ENCODE assay signal across 21 cellular contexts in the genomic region with DNA sequence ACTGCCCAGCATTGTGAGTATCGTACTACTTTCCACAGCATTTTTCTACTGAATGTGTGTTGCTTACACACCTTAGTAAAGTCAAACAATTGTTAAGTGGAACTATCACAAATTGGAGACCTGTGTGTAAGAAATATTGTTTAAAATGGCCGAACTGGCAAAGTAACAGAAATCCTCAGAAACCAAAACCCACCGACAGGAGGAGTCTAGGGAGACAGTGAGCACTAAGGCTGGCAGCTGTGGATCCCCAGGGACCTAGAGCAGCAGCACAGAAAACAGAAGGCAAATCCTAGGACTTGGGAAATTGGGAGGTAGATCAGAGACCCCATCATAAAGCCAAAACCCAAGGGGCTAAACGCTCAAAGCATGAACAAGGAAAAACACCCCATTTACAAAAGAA.
A peak's percentile ranks its signal among the peaks of the same experiment; 100 is the strongest.
DNase-seq lines count a peak whose midpoint lies in the region; ATAC-seq and TF ChIP-seq lines count a peak whose summit lies in the region.
"Had no signal": no experiment of that assay in that cellular context is flagged by ENCODE, and none has a peak within 500 bp of the region (broad histone marks: within the 10 kb centered on the region; RNA-seq: fewer than 3 reads in every experiment).

No MANE protein-coding gene starts in this region.

- no peak overlapping the region for H2BK5ac ChIP-seq in H9 (ENCODE audit: insufficient read length, low read length)

- no peaks in the 10 kb centered on the region for H3K79me1 ChIP-seq in H9 (ENCODE audit: insufficient read depth, low read depth, low read length, poor library complexity, severe bottlenecking)

- H4K8ac ChIP-seq in H9 (replicated peaks; ENCODE audit: insufficient read length, low read depth, low read length): no peak overlapping the region

- H3K27me3 Mint-ChIP-seq in H9 (ENCODE audit: low read depth): no peaks in the 10 kb centered on the region
- H3K27me3 Mint-ChIP-seq: stimulated activated naive CD8-positive, alpha-beta T cell treated with anti-CD3 and anti-CD28 coated beads, Interleukin-15, Interleukin-2, amounts not matched to agents 100 ng/mL and 50 ng/mL, for 24 hours had no signal

- H4K5ac ChIP-seq in H9 (ENCODE audit: insufficient read length, low read depth, low read length): no peak overlapping the region

- no peaks in the 10 kb centered on the region for H3K4me1 ChIP-seq in H9 (ENCODE audit: insufficient read depth, low read length)
- H3K4me1 ChIP-seq in Panc1 (ENCODE audit: control insufficient read depth, insufficient read depth, low read length): no peaks in the 10 kb centered on the region
- peaks cover 11% of the 10 kb centered on the region for H3K4me1 ChIP-seq in osteoblast (ENCODE audit: insufficient read depth, low read length)
- peaks cover 0 to 3% (median 1%) of the 10 kb centered on the region in 4 donors for H3K4me1 ChIP-seq in upper lobe of left lung
- peaks cover 0 to 6% (median 0%) of the 10 kb centered on the region in 4 donors for H3K4me1 ChIP-seq in Peyer's patch

- POLR2A ChIA-PET in Panc1 (lab: Charles Lee): no interaction called here

- in situ Hi-C loops in Panc1 (cut with HindIII; ENCODE audit: low pct_unique_long_range_greater_than_20kb, low sequenced_read_pairs): no loop called here

- TF ChIP-seq CTCF in H9 (conservative IDR thresholded peaks at IDR 0.05): peak; percentile 64
- TF ChIP-seq CTCF in Panc1 (IDR thresholded peaks at IDR 0.05): peak; percentile 14
- peak; percentile 17 for TF ChIP-seq CTCF in fibroblast of pulmonary artery (IDR thresholded peaks at IDR 0.05; ENCODE audit: low read length, missing control alignments)
- TF ChIP-seq CTCF in osteoblast (IDR thresholded peaks at IDR 0.05; ENCODE audit: extremely low read depth, low read depth, low read length): peak; percentile 32
- TF ChIP-seq CTCF in omental fat pad (IDR thresholded peaks at IDR 0.05): no peak
- TF ChIP-seq CTCF in upper lobe of left lung (IDR thresholded peaks at IDR 0.05): no peak
- TF ChIP-seq CTCF in Peyer's patch (IDR thresholded peaks at IDR 0.05): no peak

- H2BK15ac ChIP-seq in H9 (ENCODE audit: low read depth, low read length): no peak overlapping the region

- DNase-seq in H9 (peak; percentile 49), Panc1 (ENCODE audit: low read depth, low spot score) (no peak), fibroblast of pulmonary artery (ENCODE audit: low read depth) (peak; percentile 35), osteoblast (ENCODE audit: insufficient read length, low spot score, missing footprints) (no peak), omental fat pad (ENCODE audit: low spot score) (no peak), upper lobe of left lung (no peak), Peyer's patch (no peak)
- DNase-seq: activated CD4-positive, alpha-beta T cell treated with anti-CD3 and anti-CD28 coated beads, Interleukin-2, amount 50 U/mL, for 1 hour; dorsolateral prefrontal cortex; kidney glomerular epithelial cell; NCI-H1694; NCI-H524 treated with DMSO at 0.1 percent for 48 hours; RPMI8226 had no signal

- H3K36me3 ChIP-seq in Panc1 (ENCODE audit: control insufficient read depth, insufficient read depth, low read length): no peaks in the 10 kb centered on the region
- no peaks in the 10 kb centered on the region for H3K36me3 ChIP-seq in osteoblast (ENCODE audit: insufficient read depth, low read length)
- no peaks in the 10 kb centered on the region for H3K36me3 ChIP-seq in upper lobe of left lung
- no peaks in the 10 kb centered on the region for H3K36me3 ChIP-seq in Peyer's patch
- H3K36me3 ChIP-seq: gastroesophageal sphincter had no signal

- H3K9me3 ChIP-seq in H9 (ENCODE audit: control insufficient read depth, low read depth, low read length): no peaks in the 10 kb centered on the region
- H3K9me3 ChIP-seq in Panc1 (ENCODE audit: control insufficient read depth, insufficient read depth, low read depth, low read length): no peaks in the 10 kb centered on the region
- no peaks in the 10 kb centered on the region for H3K9me3 ChIP-seq in osteoblast (ENCODE audit: low read depth, low read length)
- no peaks in the 10 kb centered on the region for H3K9me3 ChIP-seq in upper lobe of left lung
- H3K9me3 ChIP-seq in Peyer's patch: no peaks in the 10 kb centered on the region
- H3K9me3 ChIP-seq: gastroesophageal sphincter had no signal

- no peak overlapping the region for H3K27ac ChIP-seq in H9 (ENCODE audit: insufficient read length, low read depth, low read length)
- H3K27ac ChIP-seq in Panc1 (ENCODE audit: low read length): no peak overlapping the region
- H3K27ac ChIP-seq in osteoblast (ENCODE audit: low read depth, low read length): peak overlapping the region; percentile 29
- H3K27ac ChIP-seq in upper lobe of left lung: no peak overlapping the region
- H3K27ac ChIP-seq in Peyer's patch: no peak overlapping the region
- H3K27ac ChIP-seq: gastroesophageal sphincter, KMS-11 had no signal

- no TSS peak for BruUV-seq in Panc1 (replicated peaks; lab: Mats Ljungman, UMichigan)

- H3K27ac Mint-ChIP-seq in H9: peak overlapping the region in 1 of 3 experiments; percentile 4; a peak in 1 of 7 replicates
- H3K27ac Mint-ChIP-seq: activated T-helper 1 cell treated with anti-CD3 and anti-CD28 coated beads, Interleukin-12 subunit alpha, Interleukin-12 subunit beta, Interleukin-2, Interleukin-4 antibody, amounts not matched to agents 30 ng/mL and 10 ng/mL and 1 ng/mL, durations not matched to agents 14 hours and 24 hours and 36 hours; CD14-positive monocyte; stimulated activated naive CD8-positive, alpha-beta T cell treated with anti-CD3 and anti-CD28 coated beads, Interleukin-15, Interleukin-2, amounts not matched to agents 100 ng/mL and 50 ng/mL, for 24 hours; T-helper 2 cell treated with Interferon-gamma antibody and Interleukin-4, amounts not matched to agents 5 μg/mL and 100 μg/mL, for 36 hours had no signal

- H3K14ac ChIP-seq in H9 (ENCODE audit: insufficient read depth, low read length): no peak overlapping the region

- no peak overlapping the region for H3K4me3 Mint-ChIP-seq in H9
- H3K4me3 Mint-ChIP-seq: activated T-helper 1 cell treated with anti-CD3 and anti-CD28 coated beads, Interleukin-12 subunit alpha, Interleukin-12 subunit beta, Interleukin-2, Interleukin-4 antibody, amounts not matched to agents 30 ng/mL and 10 ng/mL and 1 ng/mL, durations not matched to agents 14 hours and 24 hours and 36 hours; CD14-positive monocyte; stimulated activated naive CD8-positive, alpha-beta T cell treated with anti-CD3 and anti-CD28 coated beads, Interleukin-15, Interleukin-2, amounts not matched to agents 100 ng/mL and 50 ng/mL, for 24 hours; T-helper 2 cell treated with Interferon-gamma antibody and Interleukin-4, amounts not matched to agents 5 μg/mL and 100 μg/mL, for 36 hours had no signal

- no peaks in the 10 kb centered on the region for H3K79me2 ChIP-seq in H9 (ENCODE audit: insufficient read depth, low read length)
- H3K79me2 ChIP-seq in osteoblast (ENCODE audit: insufficient read depth, low read length): no peaks in the 10 kb centered on the region

- H4K20me1 ChIP-seq in H9 (ENCODE audit: control insufficient read depth, insufficient read depth, insufficient read length) (no peaks in the 10 kb centered on the region), osteoblast (ENCODE audit: insufficient read depth, low read length) (no peaks in the 10 kb centered on the region)

- intact Hi-C loops in Panc1 (cut with micrococcal nuclease; ENCODE audit: unreplicated experiment): no loop called here

- H3K4ac ChIP-seq in H9 (ENCODE audit: low read depth, low read length): no peak overlapping the region

- H2BK20ac ChIP-seq in H9 (ENCODE audit: low read depth, low read length, poor library complexity, severe bottlenecking): no peak overlapping the region

- ATAC-seq in Panc1 (no peak), omental fat pad (ENCODE audit: low FRiP score) (no peak), upper lobe of left lung (ENCODE audit: low FRiP score in 2 of 2) (no peak), HG03025 (IDR thresholded peaks at IDR 0.05; ENCODE audit: low FRiP score, unreplicated experiment) (no peak)
- ATAC-seq: gastroesophageal sphincter, sciatic nerve had no signal

- no peak overlapping the region for H3K9ac ChIP-seq in H9 (ENCODE audit: extremely low read depth, insufficient read length, low read length)
- H3K9ac ChIP-seq: KMS-11 had no signal

- H3T11ph ChIP-seq in H9 (ENCODE audit: low read length): no peak overlapping the region

- H2BK12ac ChIP-seq in H9 (ENCODE audit: insufficient read length, low read depth, low read length): no peak overlapping the region

- no peaks in the 10 kb centered on the region for H3K9me3 Mint-ChIP-seq in H9
- H3K9me3 Mint-ChIP-seq: activated T-helper 1 cell treated with anti-CD3 and anti-CD28 coated beads, Interleukin-12 subunit alpha, Interleukin-12 subunit beta, Interleukin-2, Interleukin-4 antibody, amounts not matched to agents 30 ng/mL and 10 ng/mL and 1 ng/mL, durations not matched to agents 14 hours and 24 hours and 36 hours; stimulated activated naive CD8-positive, alpha-beta T cell treated with anti-CD3 and anti-CD28 coated beads, Interleukin-15, Interleukin-2, amounts not matched to agents 100 ng/mL and 50 ng/mL, for 24 hours; T-helper 2 cell treated with Interferon-gamma antibody and Interleukin-4, amounts not matched to agents 5 μg/mL and 100 μg/mL, for 36 hours had no signal

- H3K23me2 ChIP-seq in H9 (ENCODE audit: insufficient read length, low read depth, low read length, poor library complexity, severe bottlenecking): no peaks in the 10 kb centered on the region

- no peak overlapping the region for H3K56ac ChIP-seq in H9 (ENCODE audit: insufficient read length, low read depth, low read length)

- H3K4me2 ChIP-seq in H9 (ENCODE audit: insufficient read depth, insufficient read length, low read length) (no peak overlapping the region), osteoblast (ENCODE audit: insufficient read depth, low read length) (peak overlapping the region; percentile 47)
- H3K4me2 ChIP-seq: KMS-11 had no signal

- CTCF ChIA-PET in Panc1 (lab: Charles Lee): no interaction called here

- no peak overlapping the region for H4K91ac ChIP-seq in H9 (ENCODE audit: insufficient read length, low read depth, low read length)

- H3K23ac ChIP-seq in H9 (ENCODE audit: insufficient read length, low read depth, low read length): no peak overlapping the region

- WGBS in H9 (ENCODE audit: extremely low coverage, insufficient read length, low lambda C conversion rate): no CpG with 5 or more reads among the region's 4 CpGs
- WGBS in upper lobe of left lung, 2 donors: 89 to 91% methylated on average over 4 of the region's 4 CpGs

- no peak for TF ChIP-seq POLR2A in upper lobe of left lung (IDR thresholded peaks at IDR 0.05)
- TF ChIP-seq POLR2A in Peyer's patch (IDR thresholded peaks at IDR 0.05): no peak

- no peak overlapping the region for H2AK5ac ChIP-seq in H9 (ENCODE audit: insufficient read length, low read length)

- H2BK120ac ChIP-seq in H9 (ENCODE audit: low read depth, low read length, poor library complexity, severe bottlenecking): no peak overlapping the region

- H3K4me3 ChIP-seq in Panc1 (ENCODE audit: low read depth in 2 of 2, low read length in 2 of 2) (no peak overlapping the region), fibroblast of pulmonary artery (replicated peaks; ENCODE audit: low read depth, low read length) (no peak overlapping the region), osteoblast (ENCODE audit: insufficient read depth, low read length) (no peak overlapping the region), upper lobe of left lung (no peak overlapping the region), Peyer's patch (no peak overlapping the region)
- H3K4me3 ChIP-seq: dorsolateral prefrontal cortex, gastroesophageal sphincter had no signal

- no peaks in the 10 kb centered on the region for H3K36me3 Mint-ChIP-seq in H9 (ENCODE audit: insufficient read depth in 1 of 3, low read depth in 3 of 3)

- H2AFZ ChIP-seq in H9 (ENCODE audit: low read length): no peak overlapping the region
- H2AFZ ChIP-seq in osteoblast (ENCODE audit: low read length): peak overlapping the region; percentile 72

- no peak overlapping the region for H3K18ac ChIP-seq in H9 (ENCODE audit: insufficient read length, low read depth, low read length)

- peaks cover 6 to 9% of the 10 kb centered on the region in 2 experiments for H3K4me1 Mint-ChIP-seq in H9

- no peak for TF ChIP-seq EP300 in upper lobe of left lung (IDR thresholded peaks at IDR 0.05)

- H3K27me3 ChIP-seq in H9 (ENCODE audit: insufficient read depth, low read length) (no peaks in the 10 kb centered on the region), Panc1 (ENCODE audit: control insufficient read depth, insufficient read depth, low read length) (no peaks in the 10 kb centered on the region), osteoblast (ENCODE audit: insufficient read depth, low read length) (no peaks in the 10 kb centered on the region), upper lobe of left lung (no peaks in the 10 kb centered on the region), Peyer's patch (no peaks in the 10 kb centered on the region)
- H3K27me3 ChIP-seq: dorsolateral prefrontal cortex, gastroesophageal sphincter had no signal

Comparison
In these comparisons a context has a peak if more than half of its experiments do, and no peak if none do; other contexts are left out.
1. DNase-seq: peak in H9 (single experiment) and fibroblast of pulmonary artery (single experiment); none in Panc1 (single experiment), osteoblast (single experiment), omental fat pad (single experiment), upper lobe of left lung (0 of 2) and Peyer's patch (0 of 3).
2. CTCF ChIP-seq: peak in H9 (single experiment), Panc1 (single experiment), fibroblast of pulmonary artery (single experiment) and osteoblast (single experiment); none in omental fat pad (0 of 3), upper lobe of left lung (0 of 6) and Peyer's patch (0 of 6).